ENCODE assay signal across 19 cellular contexts in genomic region chr19:10546817-10547216, GRCh38. TPM values are rescaled to one million over a fixed set of nuclear protein-coding genes. Genes with fewer than 3 reads are reported as not detected.
"Had no signal": no experiment of that assay in that cellular context is flagged by ENCODE, and none has a peak within 500 bp of the region (broad histone marks: within the 10 kb centered on the region; RNA-seq: fewer than 3 reads in every experiment).

No MANE protein-coding gene starts in this region.

- ATAC-seq: activated CD8-positive, alpha-beta memory T cell treated with anti-CD3 and anti-CD28 coated beads, Interleukin-2, amount 10 ng/mL, durations not matched to agents 7 days and 5 days had no signal

- H3K27ac Mint-ChIP-seq: activated CD8-positive, alpha-beta memory T cell treated with anti-CD3 and anti-CD28 coated beads, Interleukin-2, amount 10 ng/mL, durations not matched to agents 7 days and 5 days; activated naive CD8-positive, alpha-beta T cell; activated T-cell treated with anti-CD3 and anti-CD28 coated beads, Interleukin-2, amount 50 U/mL, for 24 hours; nephron progenitor cell had no signal

- H3K27ac ChIP-seq: hepatocyte, sigmoid colon had no signal

- H3K27me3 ChIP-seq: hepatocyte, sigmoid colon had no signal

- DNase-seq: activated CD4-positive, alpha-beta T cell treated with anti-CD3 and anti-CD28 coated beads for 1 hour; activated CD4-positive, alpha-beta T cell treated with anti-CD3 and anti-CD28 coated beads, Interleukin-2, amount 50 U/mL, for 48 hours; activated CD8-positive, alpha-beta memory T cell treated with anti-CD3 and anti-CD28 coated beads, Interleukin-2, amount 10 ng/mL, durations not matched to agents 7 days and 5 days; activated effector memory CD4-positive, alpha-beta T cell treated with anti-CD3 and anti-CD28 coated beads, Interleukin-2, amount 50 U/mL, for 16 hours; activated T-cell treated with anti-CD3 and anti-CD28 coated beads, Interleukin-2, amount 50 U/mL, for 24 hours; amygdala; dermis blood vessel endothelial cell; mesendoderm; nephron progenitor cell; sigmoid colon; stimulated activated CD4-positive, alpha-beta T cell treated with anti-CD3 and anti-CD28 coated beads, Interleukin-2, amount 100 ng/mL, for 24 hours; stimulated activated naive CD4-positive, alpha-beta T cell treated with Interleukin-2 at 50 U/mL for 16 hours; T1000; trophoblast cell had no signal

- H3K4me3 Mint-ChIP-seq: activated CD8-positive, alpha-beta memory T cell treated with anti-CD3 and anti-CD28 coated beads, Interleukin-2, amount 10 ng/mL, durations not matched to agents 7 days and 5 days; activated naive CD8-positive, alpha-beta T cell; activated T-cell treated with anti-CD3 and anti-CD28 coated beads, Interleukin-2, amount 50 U/mL, for 24 hours; brain; nephron progenitor cell had no signal

- H3K9me3 ChIP-seq: sigmoid colon had no signal

- H3K4me2 ChIP-seq: hepatocyte had no signal

- H3K4me3 ChIP-seq: hepatocyte, sigmoid colon had no signal

- H2AFZ ChIP-seq: hepatocyte had no signal

- H3K9me3 Mint-ChIP-seq: activated T-cell treated with anti-CD3 and anti-CD28 coated beads, Interleukin-2, amount 50 U/mL, for 24 hours; brain; nephron progenitor cell had no signal

- H3K36me3 Mint-ChIP-seq: activated naive CD8-positive, alpha-beta T cell had no signal

RNA-seq across cellular contexts. Expression of gene S1PR5, which starts 29.6 kb away (rescaled TPM):
- total RNA-seq: pulmonary artery endothelial cell, sigmoid colon had no signal

RNA-seq across cellular contexts. Expression of gene AP1M2, which starts 40.3 kb away (rescaled TPM):
- total RNA-seq: activated CD8-positive, alpha-beta memory T cell treated with anti-CD3 and anti-CD28 coated beads, Interleukin-2, amount 10 ng/mL, durations not matched to agents 7 days and 5 days; osteocyte; pulmonary artery endothelial cell had no signal
